In the genomic region with DNA sequence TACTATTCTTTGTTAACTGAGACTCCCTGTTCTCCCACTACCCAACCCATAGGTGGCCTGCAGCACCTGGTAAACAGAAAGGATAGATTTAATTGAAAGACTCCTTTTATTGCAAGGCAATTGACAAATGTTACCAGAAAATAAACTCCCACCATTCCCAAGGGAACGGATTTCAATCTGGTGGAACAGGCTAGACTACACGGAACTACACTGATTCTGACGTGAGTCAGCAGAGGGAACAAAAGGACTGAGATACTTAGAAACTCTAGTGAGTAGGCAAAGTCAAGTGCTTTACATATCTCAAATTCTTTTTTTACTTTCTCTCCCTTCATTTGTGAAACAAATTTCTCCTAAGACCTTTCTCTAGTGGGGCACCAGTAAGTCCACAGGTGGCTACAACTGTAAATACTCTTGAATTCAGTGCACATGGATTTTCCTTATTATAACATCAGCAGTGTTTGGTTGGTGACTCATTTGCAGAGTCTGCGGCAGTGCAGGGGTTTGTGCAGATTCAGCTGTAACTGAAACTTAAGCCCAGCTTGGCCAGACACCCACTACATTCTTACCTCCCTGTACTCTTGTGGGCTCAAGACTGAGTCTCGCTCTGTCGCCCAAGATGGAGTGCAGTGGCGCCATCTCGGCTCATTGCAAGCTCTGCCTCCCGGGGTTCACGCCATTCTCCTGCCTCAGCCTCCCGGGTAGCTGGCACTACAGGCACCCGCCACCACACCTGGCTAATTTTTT, we compare ENCODE assay signal across 1 cellular context.
TF ChIP-seq lines count a peak whose summit lies in the region.

No MANE protein-coding gene starts in this region.

TF ChIP-seq in GM12878, 131 proteins besides CTCF, POLR2A, EP300 and RAD21:
- peak; percentile 92; the same call in 1 of the 2 replicates for TF ChIP-seq MTA3 (IDR thresholded peaks at IDR 0.05; ENCODE audit: borderline replicate concordance, low read length)
- TF ChIP-seq TARDBP (IDR thresholded peaks at IDR 0.05; ENCODE audit: borderline replicate concordance) = no peak
- peak; percentile 70; the same call in 1 of the 2 replicates for TF ChIP-seq CBFB (IDR thresholded peaks at IDR 0.05; ENCODE audit: low read depth)
- no peak for TF ChIP-seq FOS (IDR thresholded peaks at IDR 0.05; ENCODE audit: borderline replicate concordance, extremely low read depth, insufficient read length)
- TF ChIP-seq NKRF (conservative IDR thresholded peaks at IDR 0.05) = no peak
- TF ChIP-seq DPF2 (IDR thresholded peaks at IDR 0.05) = peak; percentile 56; the same call in 1 of the 2 replicates
- TF ChIP-seq TCF12 (IDR thresholded peaks at IDR 0.05; ENCODE audit: low read depth, low read length) = peak; percentile 73; the same call in 1 of the 2 replicates
- TF ChIP-seq ETV6 (conservative IDR thresholded peaks at IDR 0.05 in 1 of 2, IDR thresholded peaks at IDR 0.05 in 1 of 2; ENCODE audit: borderline replicate concordance in 1 of 2, low read depth in 1 of 2) = peak in 1 of 2 experiments; percentile 39; a peak in 1 of 4 replicates
- no peak for TF ChIP-seq BMI1 (IDR thresholded peaks at IDR 0.05; ENCODE audit: borderline replicate concordance)
- no peak for TF ChIP-seq HDAC6 (IDR thresholded peaks at IDR 0.05; ENCODE audit: unreplicated experiment)
- peak; percentile 85; the same call in 1 of the 2 replicates for TF ChIP-seq TCF3 (IDR thresholded peaks at IDR 0.05; ENCODE audit: borderline replicate concordance, insufficient read depth, low read depth, low read length)
- no peak for TF ChIP-seq RCOR1 (conservative IDR thresholded peaks at IDR 0.05; ENCODE audit: low read depth, low read length)
- TF ChIP-seq BHLHE40 (IDR thresholded peaks at IDR 0.05; ENCODE audit: borderline replicate concordance in 1 of 2, low read depth in 2 of 2, low read length in 1 of 2) = peak in 1 of 2 experiments; percentile 11; a peak in 1 of 4 replicates
- no peak for TF ChIP-seq ZNF207 (IDR thresholded peaks at IDR 0.05; ENCODE audit: borderline replicate concordance)
- TF ChIP-seq FOXM1 (IDR thresholded peaks at IDR 0.05; ENCODE audit: low read depth, low read length) = peak; percentile 58; the same call in 1 of the 2 replicates
- no peak for TF ChIP-seq MYB (IDR thresholded peaks at IDR 0.05; ENCODE audit: borderline replicate concordance, low read depth, low read length)
- TF ChIP-seq CEBPB (IDR thresholded peaks at IDR 0.05; ENCODE audit: borderline replicate concordance in 1 of 2, low read depth in 2 of 2, low read length in 2 of 2) = peak in 1 of 2 experiments; percentile 80; a peak in 1 of 4 replicates
- peak; percentile 58; the same call in 1 of the 2 replicates for TF ChIP-seq CREM (IDR thresholded peaks at IDR 0.05; ENCODE audit: low read depth)
- peak; percentile 89 for TF ChIP-seq JUNB (IDR thresholded peaks at IDR 0.05)
- peak; percentile 86 for TF ChIP-seq IRF4 (IDR thresholded peaks at IDR 0.05; ENCODE audit: low read depth, low read length)
- TF ChIP-seq SP1 (IDR thresholded peaks at IDR 0.05; ENCODE audit: low read depth, low read length) = no peak
- 0 out of 2 replicates have a peak, but pooled peaks have one; percentile 26 for TF ChIP-seq ZNF217 (IDR thresholded peaks at IDR 0.05)
- TF ChIP-seq SMARCA5 (IDR thresholded peaks at IDR 0.05) = no peak
- TF ChIP-seq JUND (IDR thresholded peaks at IDR 0.05; ENCODE audit: low read depth, low read length) = peak; percentile 79; the same call in 1 of the 2 replicates
- TF ChIP-seq ATF2 (IDR thresholded peaks at IDR 0.05; ENCODE audit: low read length) = peak; percentile 85
- TF ChIP-seq, protein P1, sequence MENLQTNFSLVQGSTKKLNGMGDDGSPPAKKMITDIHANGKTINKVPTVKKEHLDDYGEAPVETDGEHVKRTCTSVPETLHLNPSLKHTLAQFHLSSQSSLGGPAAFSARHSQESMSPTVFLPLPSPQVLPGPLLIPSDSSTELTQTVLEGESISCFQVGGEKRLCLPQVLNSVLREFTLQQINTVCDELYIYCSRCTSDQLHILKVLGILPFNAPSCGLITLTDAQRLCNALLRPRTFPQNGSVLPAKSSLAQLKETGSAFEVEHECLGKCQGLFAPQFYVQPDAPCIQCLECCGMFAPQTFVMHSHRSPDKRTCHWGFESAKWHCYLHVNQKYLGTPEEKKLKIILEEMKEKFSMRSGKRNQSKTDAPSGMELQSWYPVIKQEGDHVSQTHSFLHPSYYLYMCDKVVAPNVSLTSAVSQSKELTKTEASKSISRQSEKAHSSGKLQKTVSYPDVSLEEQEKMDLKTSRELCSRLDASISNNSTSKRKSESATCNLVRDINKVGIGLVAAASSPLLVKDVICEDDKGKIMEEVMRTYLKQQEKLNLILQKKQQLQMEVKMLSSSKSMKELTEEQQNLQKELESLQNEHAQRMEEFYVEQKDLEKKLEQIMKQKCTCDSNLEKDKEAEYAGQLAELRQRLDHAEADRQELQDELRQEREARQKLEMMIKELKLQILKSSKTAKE (IDR thresholded peaks at IDR 0.05; ENCODE audit: low read depth, poor library complexity, severe bottlenecking) = peak; percentile 99
- peak; percentile 70 to 81 for TF ChIP-seq IKZF2 (IDR thresholded peaks at IDR 0.05)
- no peak for TF ChIP-seq ZNF687 (IDR thresholded peaks at IDR 0.05)
- TF ChIP-seq EED (IDR thresholded peaks at IDR 0.05; ENCODE audit: low read depth) = peak; percentile 89
- TF ChIP-seq NBN (IDR thresholded peaks at IDR 0.05) = no peak
- no peak for TF ChIP-seq USF2 (IDR thresholded peaks at IDR 0.05; ENCODE audit: borderline replicate concordance, low read depth, low read length)
- TF ChIP-seq RUNX3 (IDR thresholded peaks at IDR 0.05; ENCODE audit: low read length) = peak; percentile 93
- peak; percentile 42; the same call in 1 of the 3 replicates for TF ChIP-seq POU2F2 (IDR thresholded peaks at IDR 0.05; ENCODE audit: borderline replicate concordance, low read depth, low read length)
- TF ChIP-seq PAX5 (IDR thresholded peaks at IDR 0.05; ENCODE audit: borderline replicate concordance, low read depth, low read length) = peak; percentile 71
- no peak for TF ChIP-seq RBBP5 (conservative IDR thresholded peaks at IDR 0.05)
- TF ChIP-seq ATF7 (IDR thresholded peaks at IDR 0.05; ENCODE audit: low read depth) = no peak
- TF ChIP-seq TBL1XR1 (IDR thresholded peaks at IDR 0.05; ENCODE audit: low read depth, low read length) = peak; percentile 55; the same call in 1 of the 2 replicates
- TF ChIP-seq, protein P2, sequence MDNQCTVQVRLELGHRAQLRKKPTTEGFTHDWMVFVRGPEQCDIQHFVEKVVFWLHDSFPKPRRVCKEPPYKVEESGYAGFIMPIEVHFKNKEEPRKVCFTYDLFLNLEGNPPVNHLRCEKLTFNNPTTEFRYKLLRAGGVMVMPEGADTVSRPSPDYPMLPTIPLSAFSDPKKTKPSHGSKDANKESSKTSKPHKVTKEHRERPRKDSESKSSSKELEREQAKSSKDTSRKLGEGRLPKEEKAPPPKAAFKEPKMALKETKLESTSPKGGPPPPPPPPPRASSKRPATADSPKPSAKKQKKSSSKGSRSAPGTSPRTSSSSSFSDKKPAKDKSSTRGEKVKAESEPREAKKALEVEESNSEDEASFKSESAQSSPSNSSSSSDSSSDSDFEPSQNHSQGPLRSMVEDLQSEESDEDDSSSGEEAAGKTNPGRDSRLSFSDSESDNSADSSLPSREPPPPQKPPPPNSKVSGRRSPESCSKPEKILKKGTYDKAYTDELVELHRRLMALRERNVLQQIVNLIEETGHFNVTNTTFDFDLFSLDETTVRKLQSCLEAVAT (IDR thresholded peaks at IDR 0.05) = no peak
- TF ChIP-seq LARP7 (IDR thresholded peaks at IDR 0.05) = no peak
- TF ChIP-seq MXI1 (IDR thresholded peaks at IDR 0.05; ENCODE audit: low read depth, low read length) = no peak
- TF ChIP-seq SRF (IDR thresholded peaks at IDR 0.05; ENCODE audit: low read depth in 2 of 2, low read length in 2 of 2) = no peak
- no peak for TF ChIP-seq RFX5 (IDR thresholded peaks at IDR 0.05; ENCODE audit: low read depth, low read length)
- TF ChIP-seq CHD2 (IDR thresholded peaks at IDR 0.05; ENCODE audit: borderline replicate concordance, low read depth, low read length) = no peak
- TF ChIP-seq YY1 (IDR thresholded peaks at IDR 0.05; ENCODE audit: low read depth, low read length) = peak; percentile 88
- TF ChIP-seq ZBED1 (IDR thresholded peaks at IDR 0.05; ENCODE audit: borderline replicate concordance) = peak; percentile 66; the same call in 1 of the 2 replicates
- TF ChIP-seq NR2F1 (conservative IDR thresholded peaks at IDR 0.05) = no peak
- no peak for TF ChIP-seq GABPA (IDR thresholded peaks at IDR 0.05; ENCODE audit: low read depth)
- TF ChIP-seq NFIC (IDR thresholded peaks at IDR 0.05; ENCODE audit: low read depth, low read length) = peak; percentile 88
- TF ChIP-seq IKZF1 (conservative IDR thresholded peaks at IDR 0.05) = peak; percentile 67
- no peak for TF ChIP-seq CHD1 (IDR thresholded peaks at IDR 0.05; ENCODE audit: low read depth, low read length)
- TF ChIP-seq CBX5 (IDR thresholded peaks at IDR 0.05; ENCODE audit: low read depth) = peak; percentile 49; the same call in 1 of the 2 replicates
